Comparison of ENCODE assay signal across 28 cellular contexts in genomic region chr4:159317203-159317602, GRCh38.
"Had no signal": no experiment of that assay in that cellular context is flagged by ENCODE, and none has a peak within 500 bp of the region (broad histone marks: within the 10 kb centered on the region; RNA-seq: fewer than 3 reads in every experiment).

No MANE protein-coding gene starts in this region.

- H3K4me1 Mint-ChIP-seq: activated CD4-positive, alpha-beta T cell treated with anti-CD3 and anti-CD28 coated beads, Interleukin-2, amount 10 ng/mL, durations not matched to agents 24 days and 14 days; activated naive CD4-positive, alpha-beta T cell treated with anti-CD3 and anti-CD28 coated beads, Interleukin-2, amount 50 U/mL, for 24 hours; activated T-helper 17 cell treated with anti-CD3 and anti-CD28 coated beads, Interleukin-2, amount 50 U/mL, for 72 hours; brain had no signal

- H3K27me3 ChIP-seq: adrenal gland, Peyer's patch had no signal

- H3K27ac Mint-ChIP-seq: activated CD4-positive, alpha-beta T cell treated with anti-CD3 and anti-CD28 coated beads, Interleukin-2, amount 10 ng/mL, durations not matched to agents 24 days and 14 days; activated CD8-positive, alpha-beta T cell treated with anti-CD3 and anti-CD28 coated beads for 36 hours; activated naive CD4-positive, alpha-beta T cell treated with anti-CD3 and anti-CD28 coated beads, Interleukin-2, amount 50 U/mL, for 24 hours; activated naive CD8-positive, alpha-beta T cell treated with anti-CD3 and anti-CD28 coated beads, Interleukin-2, amount 10 ng/mL, durations not matched to agents 7 days and 5 days; activated T-cell treated with anti-CD3 and anti-CD28 coated beads, Interleukin-2, amount 50 U/mL, for 72 hours; activated T-helper 17 cell treated with anti-CD3 and anti-CD28 coated beads, Interleukin-2, amount 50 U/mL, for 72 hours had no signal

- H3K9me3 Mint-ChIP-seq: activated CD4-positive, alpha-beta T cell treated with anti-CD3 and anti-CD28 coated beads, Interleukin-2, amount 10 ng/mL, durations not matched to agents 24 days and 14 days; activated CD8-positive, alpha-beta T cell treated with anti-CD3 and anti-CD28 coated beads for 36 hours; activated naive CD4-positive, alpha-beta T cell treated with anti-CD3 and anti-CD28 coated beads, Interleukin-2, amount 50 U/mL, for 24 hours; activated naive CD8-positive, alpha-beta T cell treated with anti-CD3 and anti-CD28 coated beads, Interleukin-2, amount 10 ng/mL, durations not matched to agents 7 days and 5 days; activated T-cell treated with anti-CD3 and anti-CD28 coated beads, Interleukin-2, amount 50 U/mL, for 72 hours; activated T-helper 17 cell treated with anti-CD3 and anti-CD28 coated beads, Interleukin-2, amount 50 U/mL, for 72 hours had no signal

- H3K9me3 ChIP-seq: adrenal gland, Peyer's patch had no signal

- ATAC-seq: activated CD8-positive, alpha-beta T cell treated with anti-CD3 and anti-CD28 coated beads for 36 hours; activated T-cell treated with anti-CD3 and anti-CD28 coated beads, Interleukin-2, amount 50 U/mL, for 72 hours; activated T-helper 17 cell treated with anti-CD3 and anti-CD28 coated beads, Interleukin-2, amount 50 U/mL, for 72 hours; PC-3 had no signal

- H3K27me3 Mint-ChIP-seq: activated CD4-positive, alpha-beta T cell treated with anti-CD3 and anti-CD28 coated beads, Interleukin-2, amount 10 ng/mL, durations not matched to agents 24 days and 14 days; activated CD8-positive, alpha-beta T cell treated with anti-CD3 and anti-CD28 coated beads for 36 hours; activated naive CD4-positive, alpha-beta T cell treated with anti-CD3 and anti-CD28 coated beads, Interleukin-2, amount 50 U/mL, for 24 hours; activated naive CD8-positive, alpha-beta T cell treated with anti-CD3 and anti-CD28 coated beads, Interleukin-2, amount 10 ng/mL, durations not matched to agents 7 days and 5 days; activated T-helper 17 cell treated with anti-CD3 and anti-CD28 coated beads, Interleukin-2, amount 50 U/mL, for 72 hours; brain had no signal

- H3K4me3 Mint-ChIP-seq: activated CD4-positive, alpha-beta T cell treated with anti-CD3 and anti-CD28 coated beads, Interleukin-2, amount 10 ng/mL, durations not matched to agents 24 days and 14 days; activated CD8-positive, alpha-beta T cell treated with anti-CD3 and anti-CD28 coated beads for 36 hours; activated naive CD4-positive, alpha-beta T cell treated with anti-CD3 and anti-CD28 coated beads, Interleukin-2, amount 50 U/mL, for 24 hours; activated naive CD8-positive, alpha-beta T cell treated with anti-CD3 and anti-CD28 coated beads, Interleukin-2, amount 10 ng/mL, durations not matched to agents 7 days and 5 days; activated T-cell treated with anti-CD3 and anti-CD28 coated beads, Interleukin-2, amount 50 U/mL, for 72 hours; activated T-helper 17 cell treated with anti-CD3 and anti-CD28 coated beads, Interleukin-2, amount 50 U/mL, for 72 hours; brain had no signal

- H3K4me1 ChIP-seq: Peyer's patch had no signal

- H3K4me3 ChIP-seq: adrenal gland, Peyer's patch had no signal

- H3K27ac ChIP-seq: adrenal gland, KMS-11, Peyer's patch had no signal

- DNase-seq: activated CD4-positive, alpha-beta T cell treated with anti-CD3 and anti-CD28 coated beads, Interleukin-2, amount 10 ng/mL, durations not matched to agents 24 days and 14 days; activated CD4-positive, alpha-beta T cell treated with anti-CD3 and anti-CD28 coated beads, Interleukin-2, amount 50 U/mL, for 4 hours; activated CD8-positive, alpha-beta T cell treated with anti-CD3 and anti-CD28 coated beads for 36 hours; activated effector memory CD4-positive, alpha-beta T cell treated with anti-CD3 and anti-CD28 coated beads, Interleukin-2, amount 50 U/mL, for 16 hours; activated naive CD4-positive, alpha-beta T cell; activated naive CD8-positive, alpha-beta T cell treated with anti-CD3 and anti-CD28 coated beads, Interleukin-2, amount 10 ng/mL, durations not matched to agents 7 days and 5 days; activated T-cell treated with anti-CD3 and anti-CD28 coated beads, Interleukin-2, amount 50 U/mL, for 1 hour; activated T-cell treated with anti-CD3 and anti-CD28 coated beads, Interleukin-2, amount 50 U/mL, for 72 hours; adrenal gland; anterior cingulate cortex; MM.1S; MV-4-11; NCI-H1092; NCI-H1436 treated with DMSO at 0.1 percent for 48 hours; NCI-H1694 treated with DMSO at 0.1 percent for 48 hours; NCI-H2029; NCI-H345; NCI-H526; NCI-H748 treated with DMSO at 0.1 percent for 48 hours; NK-92 treated with Interleukin-12 subunit alpha and Interleukin-12 subunit beta, amount 100 ng/mL, for 24 hours; PC-3; Peyer's patch; RPMI8226; T1000 had no signal
